2 cellular contexts compared by ENCODE assay signal in genomic region chr5:124021066-124021641, GRCh38.
TF ChIP-seq lines count a peak whose summit lies in the region.

No MANE protein-coding gene starts in this region.

TF ChIP-seq in SK-N-SH, 30 proteins besides CTCF, POLR2A, EP300 and RAD21 (continued from another document):
- TF ChIP-seq USF1 (IDR thresholded peaks at IDR 0.05; ENCODE audit: borderline replicate concordance, low read depth) (no peak), JUND (IDR thresholded peaks at IDR 0.05) (no peak)

TF ChIP-seq in SK-N-SH treated with all-trans-retinoic acid at 6 μM for 48 hours, 23 proteins besides CTCF, POLR2A, EP300 and RAD21 (continued from another document):
- TF ChIP-seq ZNF565 (CRISPR knock-in tag; conservative IDR thresholded peaks at IDR 0.05; ENCODE audit: low read depth): no peak
- no peak for TF ChIP-seq PATZ1 (CRISPR knock-in tag; IDR thresholded peaks at IDR 0.05; ENCODE audit: borderline replicate concordance)
- no peak for TF ChIP-seq TOX (CRISPR knock-in tag; IDR thresholded peaks at IDR 0.05; ENCODE audit: borderline replicate concordance)
